Comparison of ENCODE assay signal across 8 cellular contexts in genomic region chr1:31394628-31395193, GRCh38. TPM values are rescaled to one million over a fixed set of nuclear protein-coding genes. Genes with fewer than 3 reads are reported as not detected.
DNase-seq lines count a peak whose midpoint lies in the region; ATAC-seq and TF ChIP-seq lines count a peak whose summit lies in the region.

No MANE protein-coding gene starts in this region.

- H3K27ac ChIP-seq in C4-2B = no peak overlapping the region; the same call in 1 of the 2 replicates
- no peak overlapping the region for H3K27ac ChIP-seq in stomach

- peak; percentile 77 for ATAC-seq in GM19452 (IDR thresholded peaks at IDR 0.05; ENCODE audit: unreplicated experiment)
- ATAC-seq in activated T-helper 17 cell treated with anti-CD3 and anti-CD28 coated beads, Interleukin-2, amount 50 U/mL, for 72 hours (replicated peaks) = peak; percentile 96

- 2 to 5% (median 2%) methylated on average over 11 to 35 of the region's 35 CpGs for WGBS in stomach, 5 donors

- H3K27ac Mint-ChIP-seq in activated T-helper 17 cell treated with anti-CD3 and anti-CD28 coated beads, Interleukin-2, amount 50 U/mL, for 72 hours = peak overlapping the region; percentile 38

- H3K9me3 Mint-ChIP-seq in activated T-helper 17 cell treated with anti-CD3 and anti-CD28 coated beads, Interleukin-2, amount 50 U/mL, for 72 hours = no peaks in the 10 kb centered on the region

- H3K9me3 ChIP-seq in neuron (ENCODE audit: low read length) (no peaks in the 10 kb centered on the region), stomach (no peaks in the 10 kb centered on the region)

- H3K4me3 Mint-ChIP-seq in activated T-helper 17 cell treated with anti-CD3 and anti-CD28 coated beads, Interleukin-2, amount 50 U/mL, for 72 hours = peak overlapping the region; percentile 75

- H3K4me1 Mint-ChIP-seq in activated T-helper 17 cell treated with anti-CD3 and anti-CD28 coated beads, Interleukin-2, amount 50 U/mL, for 72 hours = no peaks in the 10 kb centered on the region

- H2AFZ ChIP-seq in neuron (ENCODE audit: low read depth, low read length) = no peak overlapping the region

- DNase-seq in RKO (ENCODE audit: low spot score) (peak; percentile 79), fibroblast of villous mesenchyme (ENCODE audit: low read depth) (peak; percentile 72), stomach (peak; percentile 93)

- H3K4me1 ChIP-seq in neuron (ENCODE audit: insufficient read depth, low read length) = peaks cover 4% of the 10 kb centered on the region
- peaks cover 5 to 14% (median 12%) of the 10 kb centered on the region in 4 donors for H3K4me1 ChIP-seq in stomach

- peak; percentile 97 for TF ChIP-seq CTCF in C4-2B (conservative IDR thresholded peaks at IDR 0.05)
- peak; percentile 89 for TF ChIP-seq CTCF in LNCAP (IDR thresholded peaks at IDR 0.05)
- peak; percentile 86 for TF ChIP-seq CTCF in fibroblast of villous mesenchyme (IDR thresholded peaks at IDR 0.05; ENCODE audit: insufficient read depth, low read depth, low read length)
- TF ChIP-seq CTCF in stomach (IDR thresholded peaks at IDR 0.05) = peak in 5 of 7 experiments; percentile 75 to 88 (median 84)

- no peaks in the 10 kb centered on the region for H3K36me3 ChIP-seq in neuron (ENCODE audit: insufficient read depth, low read length)
- no peaks in the 10 kb centered on the region for H3K36me3 ChIP-seq in stomach

- TF ChIP-seq EP300 in stomach (IDR thresholded peaks at IDR 0.05) = no peak

- TF ChIP-seq POLR2A in stomach (IDR thresholded peaks at IDR 0.05) = no peak

- intact Hi-C loops in stomach (cut with DNase I; ENCODE audit: low total_unique reads) = loop anchor here (5.0 kb wide), 1 partner anchor 153 kb away; no protein-coding TSS in a partner anchor

- H3K36me3 Mint-ChIP-seq in activated T-helper 17 cell treated with anti-CD3 and anti-CD28 coated beads, Interleukin-2, amount 50 U/mL, for 72 hours (ENCODE audit: low read depth) = no peaks in the 10 kb centered on the region

- H3K4me3 ChIP-seq in fibroblast of villous mesenchyme (ENCODE audit: low read depth, low read length) = peak overlapping the region; percentile 39
- peak overlapping the region; percentile 50 for H3K4me3 ChIP-seq in neuron (ENCODE audit: low read length)
- H3K4me3 ChIP-seq in stomach = peak overlapping the region; percentile 24 to 39 (median 32)

- peaks cover 4% of the 10 kb centered on the region for H3K27me3 Mint-ChIP-seq in activated T-helper 17 cell treated with anti-CD3 and anti-CD28 coated beads, Interleukin-2, amount 50 U/mL, for 72 hours

- no peaks in the 10 kb centered on the region for H3K27me3 ChIP-seq in neuron (ENCODE audit: insufficient read depth, low read length)
- H3K27me3 ChIP-seq in stomach = peaks cover 0 to 5% (median 0%) of the 10 kb centered on the region in 3 donors

RNA-seq across cellular contexts. Expression of gene SERINC2, which starts 18.3 kb away (rescaled TPM):
- total RNA-seq in activated T-helper 17 cell treated with anti-CD3 and anti-CD28 coated beads, Interleukin-2, amount 50 U/mL, for 72 hours = under 1 TPM in 1 of 2 donors, not detected in 1; 0.13 TPM
- total RNA-seq in fibroblast of villous mesenchyme (13.5 and 21.2 TPM in 2 replicates), stomach (100 to 1,000 TPM in 1 of 5 donors, 10 to 100 TPM in 4; 12.3 to 114 (median 92.0) TPM)
- 10 to 100 TPM; 50.9 to 76.3 (median 55.6) TPM for polyA plus RNA-seq in stomach

RNA-seq across cellular contexts. Expression of gene FABP3, which starts 21.8 kb away (rescaled TPM):
- not detected for total RNA-seq in activated T-helper 17 cell treated with anti-CD3 and anti-CD28 coated beads, Interleukin-2, amount 50 U/mL, for 72 hours
- total RNA-seq in fibroblast of villous mesenchyme = 54.8 and 89.9 TPM in 2 replicates
- total RNA-seq in stomach = 10 to 100 TPM in 3 of 5 donors, 1 to 10 TPM in 1, not detected in 1; 7.6 to 60.3 (median 15.6) TPM
- 10 to 100 TPM; 43.0 to 73.5 (median 64.4) TPM for polyA plus RNA-seq in stomach

Comparison
In these comparisons a context has a peak if more than half of its experiments do, and no peak if none do; other contexts are left out.
1. RNA of gene SERINC2, which starts 18.3 kb away (total RNA-seq): 12.3 to 114 TPM in stomach and 13.5 to 21.2 TPM in fibroblast of villous mesenchyme; 0.13 TPM in activated T-helper 17 cell treated with anti-CD3 and anti-CD28 coated beads, Interleukin-2, amount 50 U/mL, for 72 hours; every median in the first group is over 10 times any median in the second.
2. Peak in every context shown above with its lines, with median percentiles within 50 percentile points of each other: CTCF ChIP-seq, DNase-seq and H3K4me3 ChIP-seq.